1 cellular context compared by ENCODE assay signal in the genomic region with DNA sequence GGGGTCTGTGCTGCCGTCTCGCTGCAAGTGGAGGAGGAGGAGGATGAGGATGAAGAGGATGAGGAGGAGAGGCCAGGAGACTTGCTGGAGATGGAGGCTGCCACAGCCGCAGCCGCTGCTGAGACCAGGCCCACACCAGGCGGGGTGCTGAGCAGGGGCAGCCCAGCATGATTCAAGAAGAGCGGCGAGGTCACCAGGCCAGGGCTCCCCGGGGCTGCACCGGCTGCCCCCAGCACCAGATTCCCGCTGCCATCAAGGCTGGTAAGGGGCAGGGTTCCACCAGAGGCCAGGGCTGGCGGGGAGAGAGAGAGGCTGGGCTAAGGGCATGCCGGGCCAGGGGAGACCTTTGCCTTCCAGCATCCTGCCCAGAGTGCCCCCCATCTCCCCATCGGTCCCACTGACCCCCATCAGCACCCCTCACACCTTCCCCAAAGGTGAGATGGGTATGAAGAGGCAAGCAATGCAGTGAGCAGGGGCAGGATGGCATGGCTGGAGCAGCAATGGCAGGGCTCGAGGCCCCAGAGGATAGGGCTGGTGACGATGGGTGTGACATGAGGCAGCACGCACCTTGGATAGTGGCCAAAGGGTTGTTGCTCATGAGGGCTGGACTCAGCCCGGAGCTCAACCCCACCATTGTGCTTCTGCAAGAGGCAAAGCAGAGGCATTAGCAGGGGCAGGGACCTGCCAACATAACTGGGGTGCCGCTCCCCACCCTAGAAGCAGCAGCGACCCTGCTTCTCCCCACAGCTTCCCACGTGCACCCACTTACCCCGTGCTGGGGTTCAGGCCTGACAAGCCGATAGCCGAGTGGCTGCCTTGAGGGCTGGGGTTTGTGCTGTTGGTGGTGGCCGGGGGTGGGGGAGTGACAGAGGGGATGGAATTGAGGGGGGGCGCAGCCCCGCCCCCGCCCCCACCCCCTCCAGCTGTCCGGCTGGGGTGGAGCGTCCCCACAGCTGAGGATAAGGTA.
TF ChIP-seq lines count a peak whose summit lies in the region.

No MANE protein-coding gene starts in this region.

TF ChIP-seq in H1, 55 proteins besides CTCF, POLR2A, EP300 and RAD21:
- TF ChIP-seq TBP (IDR thresholded peaks at IDR 0.05; ENCODE audit: low read depth, low read length) (no peak), JUND (IDR thresholded peaks at IDR 0.05; ENCODE audit: low read length) (no peak), BRCA1 (IDR thresholded peaks at IDR 0.05; ENCODE audit: low read depth, low read length) (no peak), MAFK (IDR thresholded peaks at IDR 0.05; ENCODE audit: low read depth, low read length) (no peak), TAF7 (optimal IDR thresholded peaks at IDR 0.05; ENCODE audit: borderline replicate concordance, low read depth, low read length) (no peak)
- TF ChIP-seq, protein P1, sequence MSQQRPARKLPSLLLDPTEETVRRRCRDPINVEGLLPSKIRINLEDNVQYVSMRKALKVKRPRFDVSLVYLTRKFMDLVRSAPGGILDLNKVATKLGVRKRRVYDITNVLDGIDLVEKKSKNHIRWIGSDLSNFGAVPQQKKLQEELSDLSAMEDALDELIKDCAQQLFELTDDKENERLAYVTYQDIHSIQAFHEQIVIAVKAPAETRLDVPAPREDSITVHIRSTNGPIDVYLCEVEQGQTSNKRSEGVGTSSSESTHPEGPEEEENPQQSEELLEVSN (IDR thresholded peaks at IDR 0.05): no peak
